In genomic region chr1:117147341-117147831, GRCh38 we compare ENCODE assay signal across 17 cellular contexts. TPM values are rescaled to one million over a fixed set of nuclear protein-coding genes. Genes with fewer than 3 reads are reported as not detected.
DNase-seq lines count a peak whose midpoint lies in the region; TF ChIP-seq lines count a peak whose summit lies in the region.
"Had no signal": no experiment of that assay in that cellular context is flagged by ENCODE, and none has a peak within 500 bp of the region (broad histone marks: within the 10 kb centered on the region; RNA-seq: fewer than 3 reads in every experiment).

No MANE protein-coding gene starts in this region.

- H3K9me3 ChIP-seq in breast epithelium (no peaks in the 10 kb centered on the region), trophoblast cell (ENCODE audit: insufficient read depth, low read depth, low read length) (no peaks in the 10 kb centered on the region)
- H3K9me3 ChIP-seq: neutrophil, right lobe of liver had no signal

- no peak overlapping the region for H3K4ac ChIP-seq in trophoblast cell (ENCODE audit: low read depth, low read length)

- H4K91ac ChIP-seq in trophoblast cell (ENCODE audit: low read depth, low read length): no peak overlapping the region

- H3K79me2 ChIP-seq in trophoblast cell (ENCODE audit: control insufficient read depth, insufficient read depth, low read length, poor library complexity): no peaks in the 10 kb centered on the region

- no peak overlapping the region for H2AFZ ChIP-seq in trophoblast cell (ENCODE audit: insufficient read depth, low read length, poor library complexity)

- no peak overlapping the region for H4K12ac ChIP-seq in trophoblast cell (ENCODE audit: low read depth, low read length)

- H3K4me1 ChIP-seq in breast epithelium: no peaks in the 10 kb centered on the region
- peaks cover 12 to 14% of the 10 kb centered on the region in 2 experiments for H3K4me1 ChIP-seq in trophoblast cell (ENCODE audit: control insufficient read depth in 1 of 2, insufficient read depth in 2 of 2, low read length in 2 of 2)
- H3K4me1 ChIP-seq: right lobe of liver had no signal

- no peak for TF ChIP-seq POLR2A in breast epithelium (IDR thresholded peaks at IDR 0.05)

- no peak for TF ChIP-seq CTCF in breast epithelium (IDR thresholded peaks at IDR 0.05)

- H3K36me3 ChIP-seq in breast epithelium (no peaks in the 10 kb centered on the region), trophoblast cell (ENCODE audit: control insufficient read depth in 1 of 2, insufficient read depth in 2 of 2, low read length in 2 of 2) (peaks cover 5 to 9% of the 10 kb centered on the region in 2 experiments)
- H3K36me3 ChIP-seq: HAP-1, neutrophil, right lobe of liver had no signal

- no CpG with 5 or more reads among the region's 4 CpGs for WGBS in trophoblast cell (ENCODE audit: extremely low coverage, insufficient coverage, insufficient read length)

- H3K4me3 ChIP-seq in breast epithelium: no peak overlapping the region
- no peak overlapping the region for H3K4me3 ChIP-seq in trophoblast cell (ENCODE audit: low read depth, low read length)
- H3K4me3 ChIP-seq: HAP-1, right lobe of liver had no signal

- peaks cover 14% of the 10 kb centered on the region for H3K79me1 ChIP-seq in trophoblast cell (ENCODE audit: low read length)

- H4K8ac ChIP-seq in trophoblast cell (ENCODE audit: low read depth, low read length): no peak overlapping the region

- in situ Hi-C loops in Caki2 (cut with HindIII; ENCODE audit: low pct_unique_long_range_greater_than_20kb, low sequenced_read_pairs): no loop called here

- intact Hi-C loops in breast epithelium (cut with DNase I; ENCODE audit: low total_unique reads): no loop called here

- no peak overlapping the region for H3K9ac ChIP-seq in trophoblast cell (ENCODE audit: low read length)
- H3K9ac ChIP-seq: KMS-11 had no signal

- no peak overlapping the region for H2BK12ac ChIP-seq in trophoblast cell (ENCODE audit: low read length)

- H2BK5ac ChIP-seq in trophoblast cell (ENCODE audit: low read depth, low read length, poor library complexity): no peak overlapping the region

- H3K27me3 ChIP-seq in breast epithelium (no peaks in the 10 kb centered on the region), trophoblast cell (ENCODE audit: insufficient read depth, low read length) (no peaks in the 10 kb centered on the region)
- H3K27me3 ChIP-seq: right lobe of liver had no signal

- H3K4me2 ChIP-seq in trophoblast cell (ENCODE audit: low read length): no peak overlapping the region
- H3K4me2 ChIP-seq: KMS-11 had no signal

- peak overlapping the region; percentile 41 for H2BK120ac ChIP-seq in trophoblast cell (ENCODE audit: insufficient read depth, low read length, poor library complexity)

- H3K18ac ChIP-seq in trophoblast cell (ENCODE audit: low read length): no peak overlapping the region

- DNase-seq in Caki2 (ENCODE audit: low read depth) (peak; percentile 83), NCI-H146 treated with DMSO at 0.1 percent for 48 hours (lab: John Stamatoyannopoulos, UW; ENCODE audit: unreplicated experiment) (peak; percentile 71), breast epithelium (ENCODE audit: low spot score in 2 of 2) (no peak), trophoblast cell (no peak), NOMO-1 treated with DMSO at 0.1 percent for 48 hours (lab: John Stamatoyannopoulos, UW; ENCODE audit: unreplicated experiment) (no peak), mesenteric fat pad (ENCODE audit: low spot score) (no peak), NCI-H345 (lab: John Stamatoyannopoulos, UW) (no peak)
- DNase-seq: activated CD4-positive, alpha-beta T cell treated with anti-CD3 and anti-CD28 coated beads, Interleukin-2, amount 50 U/mL, for 4 hours; activated naive CD4-positive, alpha-beta T cell treated with anti-CD3 and anti-CD28 coated beads, Interleukin-2, amount 10 ng/mL, durations not matched to agents 7 days and 5 days; activated T-cell treated with anti-CD3 and anti-CD28 coated beads for 4 hours; NCI-H1092; NCI-H748 treated with DMSO at 0.1 percent for 48 hours; right lobe of liver; stimulated activated naive CD8-positive, alpha-beta T cell treated with anti-CD3 and anti-CD28 coated beads, Interleukin-15, amount 100 ng/mL, for 72 hours had no signal

- peak overlapping the region; percentile 21 to 59 for H3K27ac ChIP-seq in breast epithelium
- no peak overlapping the region for H3K27ac ChIP-seq in trophoblast cell (ENCODE audit: low read depth, low read length)
- H3K27ac ChIP-seq: KMS-11, neutrophil, right lobe of liver had no signal

- H3K14ac ChIP-seq in trophoblast cell (ENCODE audit: low read length): no peak overlapping the region

- H3K23ac ChIP-seq in trophoblast cell (ENCODE audit: low read length): no peak overlapping the region

- H2AK5ac ChIP-seq in trophoblast cell (ENCODE audit: low read length): no peak overlapping the region

RNA-seq across cellular contexts. Expression of gene TRIM45, which starts 25.8 kb away (rescaled TPM):
- 2.1 and 11.6 TPM in 2 replicates for total RNA-seq in Caki2 (2014; rRNA removed; shearing (Covaris generic); ENCODE audit: low replicate concordance)
- 1 to 10 TPM; 1.1 to 8.2 (median 6.6) TPM for total RNA-seq in breast epithelium
- polyA plus RNA-seq in trophoblast cell (2013): 8.1 and 9.8 TPM in 2 replicates
- total RNA-seq in mesenteric fat pad: 0.64 TPM

Comparison
In these comparisons a context has a peak if more than half of its experiments do, and no peak if none do; other contexts are left out.
1. DNase-seq: peak in Caki2 (single experiment) and NCI-H146 treated with DMSO at 0.1 percent for 48 hours (single experiment); none in breast epithelium (0 of 2), trophoblast cell (0 of 2), NOMO-1 treated with DMSO at 0.1 percent for 48 hours (single experiment), mesenteric fat pad (single experiment) and NCI-H345 (single experiment).